Comparison of ENCODE assay signal across 11 cellular contexts in the genomic region with DNA sequence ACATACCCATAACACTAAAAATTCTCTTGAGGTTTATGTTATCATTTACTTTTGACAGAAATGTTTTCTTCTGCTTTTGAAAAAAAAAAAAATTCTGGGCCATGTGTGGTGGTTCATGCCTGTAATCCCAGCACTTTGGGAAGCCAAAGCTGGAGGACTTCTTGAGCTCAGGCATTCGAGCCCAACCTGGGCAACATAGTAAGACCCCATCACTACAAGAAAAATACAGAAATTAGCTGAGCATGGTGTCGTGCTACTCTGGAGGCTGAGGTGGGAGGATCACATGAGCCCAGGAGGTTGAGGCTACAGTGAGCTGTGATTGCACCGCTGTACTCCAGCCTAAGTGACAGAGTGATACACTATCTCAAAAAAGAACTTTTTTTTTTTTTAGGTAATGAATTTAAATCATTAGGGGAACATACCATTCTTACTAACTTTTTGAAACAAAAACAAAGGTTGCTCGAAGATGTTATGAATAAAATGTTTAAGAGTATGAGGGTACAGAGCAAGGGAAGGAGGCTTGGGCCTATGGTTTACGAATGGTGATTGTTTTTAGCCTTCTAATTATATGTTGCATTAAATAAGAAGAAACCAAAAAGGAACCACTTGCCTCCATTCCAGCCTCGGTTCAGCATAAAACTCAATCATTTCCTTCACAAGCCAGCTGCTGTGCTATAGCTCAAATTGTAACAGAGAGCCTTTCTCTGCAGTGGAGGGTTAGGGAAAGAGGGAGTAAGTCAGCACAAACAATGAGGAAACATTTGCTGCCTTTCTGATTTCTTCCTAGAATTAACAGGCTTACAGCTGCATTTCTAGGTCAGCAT.
DNase-seq lines count a peak whose midpoint lies in the region; ATAC-seq and TF ChIP-seq lines count a peak whose summit lies in the region.
"Had no signal": no experiment of that assay in that cellular context is flagged by ENCODE, and none has a peak within 500 bp of the region (broad histone marks: within the 10 kb centered on the region; RNA-seq: fewer than 3 reads in every experiment).

No MANE protein-coding gene starts in this region.

- H3K9ac ChIP-seq in SU-DHL-6 (ENCODE audit: low read length) (peak overlapping the region; percentile 38), Karpas-422 (ENCODE audit: low read length) (no peak overlapping the region)

- H3K27ac ChIP-seq in SU-DHL-6 (ENCODE audit: low read depth, low read length) (peak overlapping the region; percentile 85), Karpas-422 (ENCODE audit: low read length) (no peak overlapping the region)
- H3K27ac ChIP-seq: C4-2B, neutrophil had no signal

- H3K36me3 ChIP-seq in SU-DHL-6 (ENCODE audit: low read length) (no peaks in the 10 kb centered on the region), Karpas-422 (ENCODE audit: insufficient read depth, low read length) (no peaks in the 10 kb centered on the region)
- H3K36me3 ChIP-seq: neutrophil had no signal

- H3K4me1 Mint-ChIP-seq in osteocyte (ENCODE audit: unreplicated experiment), result peaks cover 43% of the 10 kb centered on the region

- CTCF ChIA-PET in AG04449 (lab: Yijun Ruan, JAX), result interaction anchor here (1.2 to 2.9 kb wide), 6 partner anchors 8 to 64 kb away, joined by 3 to 14 read pairs (median 4); no protein-coding TSS in a partner anchor

- peaks cover 19% of the 10 kb centered on the region; the same call in 1 of the 2 replicates for H3F3A ChIP-seq in SU-DHL-6 (ENCODE audit: insufficient read depth)

- H4K20me1 ChIP-seq in SU-DHL-6 (ENCODE audit: low read depth, low read length), result no peaks in the 10 kb centered on the region
- H4K20me1 ChIP-seq in Karpas-422 (ENCODE audit: insufficient read depth, low read depth, low read length), result no peaks in the 10 kb centered on the region; the same call in 1 of the 2 replicates

- TF ChIP-seq CTCF in AG04449 (IDR thresholded peaks at IDR 0.05; ENCODE audit: insufficient read depth, low read length, missing control alignments) (no peak), SU-DHL-6 (IDR thresholded peaks at IDR 0.05; ENCODE audit: insufficient read depth, low read length, poor library complexity, severe bottlenecking) (no peak), osteocyte (IDR thresholded peaks at IDR 0.05) (peak; percentile 28)

- no peak for ATAC-seq in activated naive CD4-positive, alpha-beta T cell treated with anti-CD3 and anti-CD28 coated beads, Interleukin-2, amount 50 U/mL, for 72 hours
- no peak for ATAC-seq in GM21576 (IDR thresholded peaks at IDR 0.05; ENCODE audit: unreplicated experiment)

- DNase-seq in AG04449 (ENCODE audit: low read depth, low spot score) (no peak), globus pallidus (ENCODE audit: low spot score) (peak; percentile 93), osteocyte (ENCODE audit: extremely low spot score, unreplicated experiment) (peak; percentile 1), Karpas-422 (no peak), LoVo (ENCODE audit: low spot score) (no peak)
- DNase-seq in activated naive CD4-positive, alpha-beta T cell treated with anti-CD3 and anti-CD28 coated beads, Interleukin-2, amount 50 U/mL, for 72 hours (ENCODE audit: low spot score in 2 of 2), result no peak
- DNase-seq: activated naive CD8-positive, alpha-beta T cell treated with anti-CD3 and anti-CD28 coated beads, Interleukin-2, amount 10 ng/mL, durations not matched to agents 7 days and 5 days had no signal

- H3K9me3 Mint-ChIP-seq in osteocyte (ENCODE audit: unreplicated experiment), result no peaks in the 10 kb centered on the region
- no peaks in the 10 kb centered on the region for H3K9me3 Mint-ChIP-seq in activated naive CD4-positive, alpha-beta T cell treated with anti-CD3 and anti-CD28 coated beads, Interleukin-2, amount 50 U/mL, for 72 hours
- H3K9me3 Mint-ChIP-seq: activated naive CD8-positive, alpha-beta T cell treated with anti-CD3 and anti-CD28 coated beads, Interleukin-2, amount 10 ng/mL, durations not matched to agents 7 days and 5 days had no signal

- H3K9me3 ChIP-seq in SU-DHL-6 (ENCODE audit: insufficient read depth, low read length) (no peaks in the 10 kb centered on the region), Karpas-422 (ENCODE audit: low read length) (no peaks in the 10 kb centered on the region)
- H3K9me3 ChIP-seq: neutrophil had no signal

- no peak overlapping the region for H2AFZ ChIP-seq in SU-DHL-6 (ENCODE audit: low read depth, low read length, severe bottlenecking)
- no peak overlapping the region for H2AFZ ChIP-seq in Karpas-422 (ENCODE audit: low read length)

- H3K27me3 Mint-ChIP-seq in osteocyte (ENCODE audit: unreplicated experiment), result no peaks in the 10 kb centered on the region

- peak overlapping the region; percentile 37 for H3K4me3 ChIP-seq in AG04449 (ENCODE audit: low read depth, low read length)
- no peak overlapping the region for H3K4me3 ChIP-seq in SU-DHL-6 (ENCODE audit: insufficient read depth, low read length, poor library complexity, severe bottlenecking)
- no peak overlapping the region for H3K4me3 ChIP-seq in Karpas-422 (ENCODE audit: low read length)

- peak overlapping the region; percentile 53 for H3K4me2 ChIP-seq in SU-DHL-6 (ENCODE audit: low read depth, low read length, poor library complexity, severe bottlenecking)
- H3K4me2 ChIP-seq in Karpas-422 (ENCODE audit: low read depth, low read length, poor library complexity, severe bottlenecking), result no peak overlapping the region

- no peaks in the 10 kb centered on the region for H3K27me3 ChIP-seq in SU-DHL-6 (ENCODE audit: low read length)
- no peaks in the 10 kb centered on the region for H3K27me3 ChIP-seq in Karpas-422 (ENCODE audit: low read length)
- H3K27me3 ChIP-seq: neutrophil had no signal

- H3K9me2 ChIP-seq in SU-DHL-6 (replicated peaks; ENCODE audit: insufficient read depth, low read length) (no peaks in the 10 kb centered on the region), Karpas-422 (replicated peaks; ENCODE audit: insufficient read depth, low read length) (no peaks in the 10 kb centered on the region)

- POLR2A ChIA-PET in AG04449 (lab: Yijun Ruan, JAX), result interaction anchor here (1.8 to 3.1 kb wide), 3 partner anchors 9 to 44 kb away, joined by 5 to 19 read pairs (median 11); no protein-coding TSS in a partner anchor

- H3K79me2 ChIP-seq in SU-DHL-6 (ENCODE audit: insufficient read depth, low read length), result peaks cover 34% of the 10 kb centered on the region
- peaks cover 13% of the 10 kb centered on the region for H3K79me2 ChIP-seq in Karpas-422 (ENCODE audit: low read length)

- H3K4me1 ChIP-seq in Karpas-422 (ENCODE audit: low read length), result peaks cover 26% of the 10 kb centered on the region

- no peaks in the 10 kb centered on the region for H3K36me3 Mint-ChIP-seq in osteocyte (ENCODE audit: unreplicated experiment)
- H3K36me3 Mint-ChIP-seq in activated naive CD4-positive, alpha-beta T cell treated with anti-CD3 and anti-CD28 coated beads, Interleukin-2, amount 50 U/mL, for 72 hours, result no peaks in the 10 kb centered on the region
- H3K36me3 Mint-ChIP-seq: activated naive CD8-positive, alpha-beta T cell treated with anti-CD3 and anti-CD28 coated beads, Interleukin-2, amount 10 ng/mL, durations not matched to agents 7 days and 5 days had no signal

- peak overlapping the region; percentile 91 for H3K27ac Mint-ChIP-seq in osteocyte (ENCODE audit: unreplicated experiment)
- H3K27ac Mint-ChIP-seq in activated naive CD4-positive, alpha-beta T cell treated with anti-CD3 and anti-CD28 coated beads, Interleukin-2, amount 50 U/mL, for 72 hours, result no peak overlapping the region
- H3K27ac Mint-ChIP-seq: activated naive CD8-positive, alpha-beta T cell treated with anti-CD3 and anti-CD28 coated beads, Interleukin-2, amount 10 ng/mL, durations not matched to agents 7 days and 5 days had no signal

- H3K4me3 Mint-ChIP-seq in osteocyte (ENCODE audit: unreplicated experiment), result peak overlapping the region; percentile 64

Comparison
In these comparisons a context has a peak if more than half of its experiments do, and no peak if none do; other contexts are left out.
1. DNase-seq: peak in globus pallidus (single experiment) and osteocyte (single experiment); none in AG04449 (single experiment), Karpas-422 (single experiment), activated naive CD4-positive, alpha-beta T cell treated with anti-CD3 and anti-CD28 coated beads, Interleukin-2, amount 50 U/mL, for 72 hours (0 of 2) and LoVo (single experiment).